22 cellular contexts compared by ENCODE assay signal in genomic region chr5:152511531-152512132, GRCh38.
DNase-seq lines count a peak whose midpoint lies in the region; FAIRE-seq and TF ChIP-seq lines count a peak whose summit lies in the region.
"Had no signal": no experiment of that assay in that cellular context is flagged by ENCODE, and none has a peak within 500 bp of the region (broad histone marks: within the 10 kb centered on the region; RNA-seq: fewer than 3 reads in every experiment).

No MANE protein-coding gene starts in this region.

- H3T11ph ChIP-seq in H9 (ENCODE audit: low read length), result no peak overlapping the region

- H3K4me1 Mint-ChIP-seq in H9, result peaks cover 11 to 14% of the 10 kb centered on the region in 2 experiments
- H3K4me1 Mint-ChIP-seq: CD4-positive, CD25-positive, alpha-beta regulatory T cell had no signal

- in situ Hi-C loops in GM23248 (cut with MboI), result no loop called here

- H3K36me3 ChIP-seq in neuronal stem cell (replicated peaks in 1 of 2; ENCODE audit: control insufficient read depth in 2 of 2, insufficient read depth in 2 of 2, low read length in 2 of 2) (no peaks in the 10 kb centered on the region), prostate gland (no peaks in the 10 kb centered on the region), GM23248 (ENCODE audit: low read depth) (no peaks in the 10 kb centered on the region)
- H3K36me3 ChIP-seq: SJCRH30 had no signal

- H3K4me1 ChIP-seq in H9 (ENCODE audit: insufficient read depth, low read length) (no peaks in the 10 kb centered on the region), neuronal stem cell (ENCODE audit: control insufficient read depth in 2 of 2, insufficient read depth in 1 of 2, low read depth in 1 of 2, low read length in 2 of 2) (no peaks in the 10 kb centered on the region), prostate gland (replicated peaks) (no peaks in the 10 kb centered on the region), GM23248 (ENCODE audit: insufficient read depth) (no peaks in the 10 kb centered on the region)
- H3K4me1 ChIP-seq: SJCRH30 had no signal

- H3K9me3 ChIP-seq in H9 (ENCODE audit: control insufficient read depth, low read depth, low read length), result no peaks in the 10 kb centered on the region
- no peaks in the 10 kb centered on the region for H3K9me3 ChIP-seq in neuronal stem cell (replicated peaks in 1 of 2; ENCODE audit: control insufficient read depth in 2 of 2, insufficient read depth in 1 of 2, low read depth in 1 of 2, low read length in 2 of 2)
- no peaks in the 10 kb centered on the region for H3K9me3 ChIP-seq in prostate gland
- H3K9me3 ChIP-seq in GM23248 (ENCODE audit: low read depth), result no peaks in the 10 kb centered on the region
- H3K9me3 ChIP-seq: SJCRH30 had no signal

- no peaks in the 10 kb centered on the region for H3F3A ChIP-seq in GM23248 (ENCODE audit: insufficient read depth)

- peak overlapping the region; percentile 97 for H2BK120ac ChIP-seq in H9 (ENCODE audit: low read depth, low read length, poor library complexity, severe bottlenecking)
- no peak overlapping the region for H2BK120ac ChIP-seq in neuronal stem cell (ENCODE audit: low read depth, low read length)

- H3K4me2 ChIP-seq in H9 (ENCODE audit: insufficient read depth, insufficient read length, low read length), result no peak overlapping the region
- H3K4me2 ChIP-seq in neuronal stem cell (ENCODE audit: insufficient read depth, low read length, poor library complexity, severe bottlenecking), result no peak overlapping the region
- no peak overlapping the region for H3K4me2 ChIP-seq in GM23248 (ENCODE audit: unreplicated experiment)

- no peak overlapping the region for H4K5ac ChIP-seq in H9 (ENCODE audit: insufficient read length, low read depth, low read length)

- H4K8ac ChIP-seq in H9 (replicated peaks; ENCODE audit: insufficient read length, low read depth, low read length) (no peak overlapping the region), neuronal stem cell (ENCODE audit: low read depth, low read length) (no peak overlapping the region)

- H3K56ac ChIP-seq in H9 (ENCODE audit: insufficient read length, low read depth, low read length), result no peak overlapping the region

- FAIRE-seq in RCC 7860 (lab: Jason Lieb, UNC), result no peak
- FAIRE-seq: GM12891 had no signal

- H3K27ac ChIP-seq in H9 (ENCODE audit: insufficient read length, low read depth, low read length) (no peak overlapping the region), neuronal stem cell (replicated peaks; ENCODE audit: low read length) (no peak overlapping the region), prostate gland (no peak overlapping the region), GM23248 (no peak overlapping the region)
- H3K27ac ChIP-seq: SJCRH30 had no signal

- TF ChIP-seq CTCF in H9 (conservative IDR thresholded peaks at IDR 0.05) (no peak), prostate gland (IDR thresholded peaks at IDR 0.05) (no peak)

- TF ChIP-seq POLR2A in prostate gland (IDR thresholded peaks at IDR 0.05), result no peak

- H3K9ac ChIP-seq in H9 (ENCODE audit: extremely low read depth, insufficient read length, low read length) (no peak overlapping the region), neuronal stem cell (ENCODE audit: low read depth, low read length, poor library complexity) (no peak overlapping the region), GM23248 (no peak overlapping the region)

- H3K79me1 ChIP-seq in H9 (ENCODE audit: insufficient read depth, low read depth, low read length, poor library complexity, severe bottlenecking) (no peaks in the 10 kb centered on the region), neuronal stem cell (ENCODE audit: low read depth, low read length) (no peaks in the 10 kb centered on the region)

- H3K18ac ChIP-seq in H9 (ENCODE audit: insufficient read length, low read depth, low read length) (no peak overlapping the region), neuronal stem cell (ENCODE audit: low read length) (no peak overlapping the region)

- no peak overlapping the region for H3K14ac ChIP-seq in H9 (ENCODE audit: insufficient read depth, low read length)
- no peak overlapping the region for H3K14ac ChIP-seq in neuronal stem cell (ENCODE audit: low read length)

- no peak overlapping the region for H3K4me3 Mint-ChIP-seq in H9
- H3K4me3 Mint-ChIP-seq: CD4-positive, CD25-positive, alpha-beta regulatory T cell; HFFc6 had no signal

- H4K20me1 ChIP-seq in H9 (ENCODE audit: control insufficient read depth, insufficient read depth, insufficient read length) (no peaks in the 10 kb centered on the region), GM23248 (ENCODE audit: insufficient read depth) (no peaks in the 10 kb centered on the region)

- H2BK5ac ChIP-seq in H9 (ENCODE audit: insufficient read length, low read length) (no peak overlapping the region), neuronal stem cell (ENCODE audit: low read length) (no peak overlapping the region)

- no peaks in the 10 kb centered on the region for H3K9me2 ChIP-seq in GM23248 (ENCODE audit: insufficient read depth)

- no peaks in the 10 kb centered on the region for H3K36me3 Mint-ChIP-seq in H9 (ENCODE audit: insufficient read depth in 1 of 3, low read depth in 3 of 3)
- H3K36me3 Mint-ChIP-seq: CD4-positive, CD25-positive, alpha-beta regulatory T cell had no signal

- H3K79me2 ChIP-seq in H9 (ENCODE audit: insufficient read depth, low read length), result no peaks in the 10 kb centered on the region
- no peaks in the 10 kb centered on the region for H3K79me2 ChIP-seq in GM23248 (ENCODE audit: insufficient read depth)

- H3K27me3 ChIP-seq in H9 (ENCODE audit: insufficient read depth, low read length), result no peaks in the 10 kb centered on the region
- H3K27me3 ChIP-seq in neuronal stem cell (ENCODE audit: control insufficient read depth in 3 of 3, insufficient read depth in 3 of 3, low read depth in 1 of 3, low read length in 3 of 3), result peaks cover 0 to 3% (median 0%) of the 10 kb centered on the region in 3 experiments
- H3K27me3 ChIP-seq in prostate gland (replicated peaks; ENCODE audit: insufficient read depth), result no peaks in the 10 kb centered on the region
- H3K27me3 ChIP-seq in GM23248 (replicated peaks; ENCODE audit: insufficient read depth), result peaks cover 20% of the 10 kb centered on the region

- H2AK5ac ChIP-seq in H9 (ENCODE audit: insufficient read length, low read length), result no peak overlapping the region
- no peak overlapping the region for H2AK5ac ChIP-seq in neuronal stem cell (ENCODE audit: low read depth, low read length)

- no peak overlapping the region for H2AFZ ChIP-seq in H9 (ENCODE audit: low read length)
- no peak overlapping the region for H2AFZ ChIP-seq in neuronal stem cell (ENCODE audit: low read length)
- no peak overlapping the region for H2AFZ ChIP-seq in GM23248

- H2BK12ac ChIP-seq in H9 (ENCODE audit: insufficient read length, low read depth, low read length) (no peak overlapping the region), neuronal stem cell (ENCODE audit: low read length) (no peak overlapping the region)

- H3K4ac ChIP-seq in H9 (ENCODE audit: low read depth, low read length) (no peak overlapping the region), neuronal stem cell (ENCODE audit: low read length) (no peak overlapping the region)

- H3K23me2 ChIP-seq in H9 (ENCODE audit: insufficient read length, low read depth, low read length, poor library complexity, severe bottlenecking), result no peaks in the 10 kb centered on the region

- H2BK20ac ChIP-seq in H9 (ENCODE audit: low read depth, low read length, poor library complexity, severe bottlenecking), result no peak overlapping the region

- H2BK15ac ChIP-seq in H9 (ENCODE audit: low read depth, low read length) (no peak overlapping the region), neuronal stem cell (ENCODE audit: low read length) (no peak overlapping the region)

- peaks cover 27% of the 10 kb centered on the region for H3K27me3 Mint-ChIP-seq in H9 (ENCODE audit: low read depth)

- H4K91ac ChIP-seq in H9 (ENCODE audit: insufficient read length, low read depth, low read length) (no peak overlapping the region), neuronal stem cell (ENCODE audit: low read depth, low read length, poor library complexity) (no peak overlapping the region)

- H3K27ac Mint-ChIP-seq in H9, result no peak overlapping the region
- H3K27ac Mint-ChIP-seq: CD4-positive, CD25-positive, alpha-beta regulatory T cell; HFFc6 had no signal

- H3K23ac ChIP-seq in H9 (ENCODE audit: insufficient read length, low read depth, low read length) (no peak overlapping the region), neuronal stem cell (ENCODE audit: low read depth, low read length, poor library complexity) (no peak overlapping the region)

- intact Hi-C loops in prostate gland (cut with DNase I), result no loop called here

- DNase-seq in H9 (no peak), NCI-H2227 treated with DMSO at 0.1 percent for 48 hours (lab: John Stamatoyannopoulos, UW) (peak; percentile 75), iPS DF 4.7 (ENCODE audit: extremely low read depth, low spot score) (peak; percentile 33), neuronal stem cell (ENCODE audit: low spot score) (peak; percentile 63), prostate gland (ENCODE audit: low spot score) (no peak), RCC 7860 (ENCODE audit: low spot score) (no peak), GM23248 (no peak)
- DNase-seq: CD4-positive, CD25-positive, alpha-beta regulatory T cell; COR-L47; DND-41; HFFc6; KBM-7; MM.1S; NCI-H1048; NCI-H1417 treated with DMSO at 0.1 percent for 48 hours; NCI-H187; NCI-H226; NCI-H524; NCI-H774; NK-92 treated with Interleukin-12 subunit alpha and Interleukin-12 subunit beta, amount 100 ng/mL, for 24 hours; SJCRH30 had no signal

- no peaks in the 10 kb centered on the region; a peak in 1 of 5 replicates for H3K9me3 Mint-ChIP-seq in H9
- H3K9me3 Mint-ChIP-seq: HFFc6 had no signal

- H3K4me3 ChIP-seq in neuronal stem cell (ENCODE audit: low read length in 2 of 2), result no peak overlapping the region
- no peak overlapping the region for H3K4me3 ChIP-seq in prostate gland
- no peak overlapping the region for H3K4me3 ChIP-seq in GM23248
- H3K4me3 ChIP-seq: SJCRH30 had no signal

- no CpG with 5 or more reads among the region's 7 CpGs for WGBS in H9 (ENCODE audit: extremely low coverage, insufficient read length, low lambda C conversion rate)
- no CpG with 5 or more reads among the region's 7 CpGs for WGBS in neuronal stem cell (ENCODE audit: extremely low coverage in 2 of 2, insufficient read length in 2 of 2, insufficient replicate concordance in 1 of 2), 2 donors
- 87% methylated on average over 7 of the region's 7 CpGs for WGBS in prostate gland
- WGBS in GM23248 (ENCODE audit: low coverage in 1 of 2, low lambda C conversion rate in 2 of 2, missing lambda C conversion rate in 2 of 2), 2 experiments, result 37 to 50% methylated on average over 7 of the region's 7 CpGs

Comparison
In these comparisons a context has a peak if more than half of its experiments do, and no peak if none do; other contexts are left out.
1. DNase-seq: peak in NCI-H2227 treated with DMSO at 0.1 percent for 48 hours (single experiment), iPS DF 4.7 (single experiment) and neuronal stem cell (single experiment); none in H9 (single experiment), prostate gland (single experiment), RCC 7860 (single experiment) and GM23248 (single experiment).